Comparison of ENCODE assay signal across 18 cellular contexts in the genomic region with DNA sequence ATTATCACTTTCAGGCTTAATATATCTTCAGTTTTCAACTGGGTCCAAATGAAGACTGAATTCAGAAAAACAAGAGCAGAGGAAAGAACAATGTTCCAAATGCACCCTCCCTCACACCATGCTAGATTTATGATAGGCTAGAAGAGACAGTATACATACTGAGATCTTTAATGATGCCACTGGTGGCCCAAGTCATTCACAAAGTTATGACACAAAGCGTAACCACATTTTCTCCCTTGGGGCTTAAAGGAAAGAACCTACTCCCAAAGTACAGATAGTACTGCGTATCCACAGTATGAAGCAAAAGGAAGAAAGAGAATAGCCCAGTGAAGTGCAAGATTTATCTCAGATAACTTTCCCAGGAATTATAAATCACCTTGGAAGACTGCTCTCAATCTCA. TPM values are rescaled to one million over a fixed set of nuclear protein-coding genes. Genes with fewer than 3 reads are reported as not detected.
DNase-seq lines count a peak whose midpoint lies in the region; ATAC-seq and TF ChIP-seq lines count a peak whose summit lies in the region.
"Had no signal": no experiment of that assay in that cellular context is flagged by ENCODE, and none has a peak within 500 bp of the region (broad histone marks: within the 10 kb centered on the region; RNA-seq: fewer than 3 reads in every experiment).

No MANE protein-coding gene starts in this region.

- ATAC-seq in GM18502 (IDR thresholded peaks at IDR 0.05; ENCODE audit: poor library complexity, unreplicated experiment) (peak; percentile 74), GM18907 (IDR thresholded peaks at IDR 0.05; ENCODE audit: unreplicated experiment) (peak; percentile 50), HG03060 (IDR thresholded peaks at IDR 0.05; ENCODE audit: low read depth, unreplicated experiment) (peak; percentile 51)

- DNase-seq in SK-MEL-5 (ENCODE audit: low read depth, low spot score) (peak; percentile 58), HFFc6 (no peak), foreskin melanocyte (no peak), NCI-H2107 (lab: John Stamatoyannopoulos, UW) (no peak)
- DNase-seq in stimulated activated CD8-positive, alpha-beta memory T cell treated with anti-CD3 and anti-CD28 coated beads, Interleukin-4, amount 100 ng/mL, for 48 hours: no peak
- DNase-seq: DMS79 treated with DMSO at 0.1 percent for 48 hours, GM23248, HCEC 1CT, KG1, NCI-H1092, NCI-H146, NCI-H2081, NCI-H510A, NCI-H82 had no signal

- H3K4me1 Mint-ChIP-seq in HFFc6 (ENCODE audit: low read depth): no peaks in the 10 kb centered on the region

- no peak overlapping the region for H3K27ac Mint-ChIP-seq in HFFc6

- no peaks in the 10 kb centered on the region for H3K27me3 Mint-ChIP-seq in HFFc6 (ENCODE audit: insufficient read depth)

- peaks cover 9% of the 10 kb centered on the region; the same call in 1 of the 2 replicates for H3K9me3 Mint-ChIP-seq in HFFc6

- no peak overlapping the region for H3K4me3 Mint-ChIP-seq in HFFc6

- no peak for TF ChIP-seq CTCF in HFFc6 (IDR thresholded peaks at IDR 0.05)

- H3K36me3 Mint-ChIP-seq in HFFc6 (ENCODE audit: low read depth): no peaks in the 10 kb centered on the region

- in situ Hi-C loops in SK-MEL-5 (cut with HindIII; ENCODE audit: low pct_unique_long_range_greater_than_20kb, low sequenced_read_pairs): no loop called here

RNA-seq across cellular contexts. Expression of a gene that starts 10.9 kb away (rescaled TPM):
- 83.2 and 84.9 TPM in 2 replicates for total RNA-seq in SK-MEL-5 (2014; rRNA removed; shearing (Covaris generic))
- polyA plus RNA-seq in SK-MEL-5 (2015; cell fraction: cytosol; rRNA removed): 32.2 and 52.1 TPM in 2 replicates
- polyA plus RNA-seq in SK-MEL-5 (2015; cell fraction: nucleus; rRNA removed): 54.4 and 56.4 TPM in 2 replicates
- 1 to 10 TPM in 4 of 6 experiments, under 1 TPM in 2; 0.66 to 6.5 (median 1.4) TPM for total RNA-seq in HFFc6 (2021; fragmentation: NEBNext Ultra II Directional; extraction: Animal tissue kit (Norgen Biotek cat#: 25700))
- total RNA-seq: A172 had no signal

Comparison
In these comparisons a context has a peak if more than half of its experiments do, and no peak if none do; other contexts are left out.
1. RNA of a gene that starts 10.9 kb away (total RNA-seq): 83.2 to 84.9 TPM in SK-MEL-5; 0.66 to 6.5 TPM in HFFc6; every median in the first group is over 10 times any median in the second.
2. Peak in every context shown above with its lines, with median percentiles within 50 percentile points of each other: ATAC-seq.